In genomic region chr2:75353131-75353530, GRCh38 we compare ENCODE assay signal across 8 cellular contexts.
"Had no signal": no experiment of that assay in that cellular context is flagged by ENCODE, and none has a peak within 500 bp of the region (broad histone marks: within the 10 kb centered on the region; RNA-seq: fewer than 3 reads in every experiment).

No MANE protein-coding gene starts in this region.

- H3K4me2 ChIP-seq: GM23338 had no signal

- FAIRE-seq: HTR-8/SVneo, K562 had no signal

- H3K4me3 ChIP-seq: GM23338, HAP-1, K562 had no signal

- DNase-seq: H7, HFFc6, IMR-90 had no signal

- H3K9me3 ChIP-seq: HAP-1 had no signal

- H3K36me3 ChIP-seq: HAP-1 had no signal

- H3K4me1 ChIP-seq: HAP-1 had no signal

- H2AFZ ChIP-seq: GM23338 had no signal

- H3K27ac ChIP-seq: HL-60 had no signal
